In genomic region chr2:224918626-224919471, GRCh38 we compare ENCODE assay signal across 1 cellular context.
TF ChIP-seq lines count a peak whose summit lies in the region.

No MANE protein-coding gene starts in this region.

TF ChIP-seq in H1, 55 proteins besides CTCF, POLR2A, EP300 and RAD21:
- TF ChIP-seq SIN3A (conservative IDR thresholded peaks at IDR 0.05 in 1 of 2, IDR thresholded peaks at IDR 0.05 in 1 of 2; ENCODE audit: low read depth in 1 of 2, low read length in 2 of 2) = no peak
- no peak for TF ChIP-seq JUN (IDR thresholded peaks at IDR 0.05; ENCODE audit: low read depth, low read length)
- no peak for TF ChIP-seq POLR2AphosphoS5 (IDR thresholded peaks at IDR 0.05; ENCODE audit: low read depth, low read length)
- TF ChIP-seq GTF2F1 (IDR thresholded peaks at IDR 0.05; ENCODE audit: borderline replicate concordance, low read depth, low read length) = no peak
- TF ChIP-seq SP2 (IDR thresholded peaks at IDR 0.05; ENCODE audit: low read length) = no peak
